In genomic region chr2:200963918-200964252, GRCh38 we compare ENCODE assay signal across 7 cellular contexts. TPM values are rescaled to one million over a fixed set of nuclear protein-coding genes. Genes with fewer than 3 reads are reported as not detected.
DNase-seq lines count a peak whose midpoint lies in the region; ATAC-seq and TF ChIP-seq lines count a peak whose summit lies in the region.
"Not testable (repeated sequence)": the region's sequence is repeated elsewhere in the genome, so short reads cannot be mapped to it uniquely, and the experiment has no call there.

No MANE protein-coding gene starts in this region.

- CTCF ChIA-PET in PC-3 (lab: Charles Lee) = interaction anchor here (0.5 to 2.7 kb wide), 2 partner anchors 105 to 769 kb away, joined by 5 to 12 read pairs; no protein-coding TSS in a partner anchor

- peaks cover 27 to 28% of the 10 kb centered on the region in 2 donors for H3K36me3 Mint-ChIP-seq in activated naive CD4-positive, alpha-beta T cell treated with anti-CD3 and anti-CD28 coated beads, Interleukin-2, amount 50 U/mL, for 72 hours

- peaks cover 66% of the 10 kb centered on the region for H3K79me2 ChIP-seq in PC-3 (ENCODE audit: low read length)

- not testable (repeated sequence) for H3K9me3 ChIP-seq in PC-3 (ENCODE audit: low read length); liver (ENCODE audit: control insufficient read depth in 4 of 4, low read length in 3 of 4); psoas muscle

- H3K4me1 ChIP-seq in PC-3 (ENCODE audit: insufficient read depth, low read length) (peaks cover 57% of the 10 kb centered on the region), liver (ENCODE audit: control insufficient read depth in 4 of 4, insufficient read depth in 4 of 4, low read length in 3 of 4) (peaks cover 0 to 42% (median 32%) of the 10 kb centered on the region in 4 donors), psoas muscle (peaks cover 21% of the 10 kb centered on the region)

- 1% methylated on average over 21 of the region's 21 CpGs for WGBS in liver
- WGBS in psoas muscle, 3 donors = 0 to 2% (median 1%) methylated on average over 21 of the region's 21 CpGs

- DNase-seq in PC-3; activated naive CD4-positive, alpha-beta T cell treated with anti-CD3 and anti-CD28 coated beads, Interleukin-2, amount 50 U/mL, for 72 hours (ENCODE audit: low spot score in 2 of 2); epithelial cell of esophagus (ENCODE audit: low read depth); psoas muscle: not testable (repeated sequence)

- intact Hi-C loops in PC-3 (cut with micrococcal nuclease) (loop anchor here (1.0 to 10.0 kb wide), 4 partner anchors 107 to 268 kb away; partner anchors contain the start of gene HYCC2), psoas muscle (cut with DNase I) (loop anchor here (1.0 to 10.0 kb wide), 4 partner anchors 107 to 213 kb away; partner anchors contain the start of gene HYCC2 (in 2 of the 2))

- peaks cover 22% of the 10 kb centered on the region for H4K20me1 ChIP-seq in PC-3 (ENCODE audit: low read length)

- not testable (repeated sequence) for H3K27me3 ChIP-seq in PC-3 (ENCODE audit: low read length); liver (ENCODE audit: control insufficient read depth in 4 of 4, insufficient read depth in 4 of 4, low read length in 3 of 4); psoas muscle (ENCODE audit: insufficient read depth in 3 of 3, low read length in 2 of 3)

- H3K4me3 ChIP-seq in PC-3 (ENCODE audit: low read length) = peak overlapping the region; percentile 81
- H3K4me3 ChIP-seq in epithelial cell of esophagus (ENCODE audit: low read length) = peak overlapping the region; percentile 82
- H3K4me3 ChIP-seq in liver (ENCODE audit: low read depth in 1 of 3, low read length in 3 of 3) = peak overlapping the region; percentile 64 to 94 (median 69)
- peak overlapping the region; percentile 94 for H3K4me3 ChIP-seq in psoas muscle

- BruUV-seq in PC-3 (replicated peaks; lab: Mats Ljungman, UMichigan) = not testable (repeated sequence)

- not testable (repeated sequence) for H3F3A ChIP-seq in PC-3 (ENCODE audit: low read length, unreplicated experiment)

- POLR2A ChIA-PET in PC-3 (lab: Charles Lee; ENCODE audit: unreplicated experiment) = interaction anchor here (0.5 kb wide), 1 partner anchor 42 kb away, joined by 5 read pairs; no protein-coding TSS in a partner anchor

- TF ChIP-seq CTCF in PC-3 (conservative IDR thresholded peaks at IDR 0.05; ENCODE audit: low read depth, low read length); epithelial cell of esophagus (IDR thresholded peaks at IDR 0.05; ENCODE audit: insufficient read depth, low read depth, low read length, missing control alignments); liver (IDR thresholded peaks at IDR 0.05; ENCODE audit: low read depth, low read length, missing input control); psoas muscle (IDR thresholded peaks at IDR 0.05): not testable (repeated sequence)

- peak overlapping the region; percentile 94 for H2AFZ ChIP-seq in PC-3 (ENCODE audit: low read length)

- not testable (repeated sequence) for H3K9me2 ChIP-seq in PC-3 (replicated peaks; ENCODE audit: low read length)

- peak overlapping the region; percentile 92 for H3K4me2 ChIP-seq in PC-3 (ENCODE audit: low read length)

- H3K27ac ChIP-seq in PC-3 (ENCODE audit: low read length) (peak overlapping the region; percentile 43), liver (ENCODE audit: low read depth in 1 of 2, low read length in 2 of 2) (peak overlapping the region; percentile 50 to 80), psoas muscle (peak overlapping the region; percentile 86)

- not testable (repeated sequence) for TF ChIP-seq RAD21 in liver (IDR thresholded peaks at IDR 0.05)

- peak overlapping the region; percentile 95 to 99 for H3K27ac Mint-ChIP-seq in activated naive CD4-positive, alpha-beta T cell treated with anti-CD3 and anti-CD28 coated beads, Interleukin-2, amount 50 U/mL, for 72 hours

- not testable (repeated sequence) for H3K9me3 Mint-ChIP-seq in activated naive CD4-positive, alpha-beta T cell treated with anti-CD3 and anti-CD28 coated beads, Interleukin-2, amount 50 U/mL, for 72 hours

- peaks cover 14% of the 10 kb centered on the region for H3K36me3 ChIP-seq in PC-3 (ENCODE audit: low read depth, low read length)
- not testable (repeated sequence) for H3K36me3 ChIP-seq in liver (ENCODE audit: control insufficient read depth in 4 of 4, insufficient read depth in 3 of 4, low read depth in 1 of 4, low read length in 3 of 4); psoas muscle (ENCODE audit: insufficient read depth in 1 of 2, low read depth in 1 of 2)

- peak overlapping the region; percentile 84 for H3K9ac ChIP-seq in PC-3 (ENCODE audit: low read length)
- H3K9ac ChIP-seq in liver (ENCODE audit: low read depth in 1 of 2, low read length in 2 of 2) = peak overlapping the region in 1 of 2 donors; percentile 53

- ATAC-seq in GM18868 (IDR thresholded peaks at IDR 0.05; ENCODE audit: unreplicated experiment) (peak; percentile 2), HG02798 (IDR thresholded peaks at IDR 0.05; ENCODE audit: poor library complexity, unreplicated experiment) (peak; percentile 12)
- ATAC-seq in PC-3; activated naive CD4-positive, alpha-beta T cell treated with anti-CD3 and anti-CD28 coated beads, Interleukin-2, amount 50 U/mL, for 72 hours; psoas muscle: not testable (repeated sequence)

TF ChIP-seq in liver, 16 proteins besides CTCF, POLR2A, EP300 and RAD21:
- peak; percentile 7 for TF ChIP-seq YY1 (IDR thresholded peaks at IDR 0.05)

RNA-seq across cellular contexts. Expression of gene ORC2, which starts 0.4 kb away (rescaled TPM):
- total RNA-seq in PC-3 (2014; rRNA removed) (17.7 and 25.9 TPM in 2 replicates), liver (10 to 100 TPM; 12.5 to 13.2 TPM), psoas muscle (10 to 100 TPM in 3 of 4 donors, 1 to 10 TPM in 1; 7.1 to 17.7 (median 12.4) TPM)
- total RNA-seq in activated naive CD4-positive, alpha-beta T cell treated with anti-CD3 and anti-CD28 coated beads, Interleukin-2, amount 50 U/mL, for 72 hours = 10 to 100 TPM; 74.6 to 88.0 TPM
- polyA plus RNA-seq in liver (10 to 100 TPM in 1 of 2 donors, 1 to 10 TPM in 1; 2.0 to 10.7 TPM), psoas muscle (1 to 10 TPM; 3.3 to 5.7 (median 5.2) TPM)
